ENCODE assay signal across 10 cellular contexts in the genomic region with DNA sequence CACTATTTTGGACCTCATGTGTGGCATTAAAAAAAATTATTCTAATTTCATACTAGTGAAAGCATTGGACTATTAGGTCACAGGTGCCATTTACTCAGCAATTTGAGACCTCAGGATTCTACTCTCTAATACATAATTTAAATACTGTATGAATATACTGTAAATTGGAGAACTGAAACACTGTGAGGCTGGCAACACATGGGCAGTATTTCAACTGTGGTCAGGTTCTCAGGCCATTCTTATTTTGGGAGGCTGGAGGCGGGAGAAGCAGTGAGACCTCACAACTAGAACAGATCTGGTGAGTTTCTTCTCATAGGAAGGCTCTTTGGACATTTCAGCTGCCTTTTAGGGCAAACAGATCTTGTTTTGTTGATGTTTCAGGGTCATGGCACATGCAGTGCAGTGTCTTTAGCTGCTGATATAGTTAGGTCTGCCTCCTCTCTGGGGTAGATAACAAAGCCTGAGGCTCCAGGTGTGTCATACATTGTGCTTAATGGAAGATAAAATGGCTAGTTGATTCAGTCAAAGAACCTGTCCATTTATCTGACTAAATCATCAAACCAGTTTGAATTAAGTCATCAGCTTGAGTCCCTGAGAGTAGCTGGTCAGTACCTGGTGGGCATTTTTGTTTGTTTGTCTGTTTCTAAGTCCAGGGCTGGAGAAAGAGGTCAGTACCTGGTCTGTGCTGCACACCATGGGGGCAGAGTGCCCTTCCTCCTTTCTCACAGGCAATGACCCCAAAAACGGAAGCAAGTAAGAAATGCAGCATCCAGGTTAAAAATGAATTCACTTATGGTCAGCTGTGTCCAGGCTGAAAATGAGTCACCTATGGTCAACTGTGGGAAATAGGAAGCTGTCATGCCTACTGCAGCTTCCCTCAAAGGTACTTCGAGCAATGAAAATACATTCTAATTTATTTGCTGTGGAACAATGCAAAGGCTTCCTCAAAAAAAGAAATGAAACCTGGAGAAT.
DNase-seq lines count a peak whose midpoint lies in the region; ATAC-seq and TF ChIP-seq lines count a peak whose summit lies in the region.
"Had no signal": no experiment of that assay in that cellular context is flagged by ENCODE, and none has a peak within 500 bp of the region (broad histone marks: within the 10 kb centered on the region; RNA-seq: fewer than 3 reads in every experiment).

No MANE protein-coding gene starts in this region.

- no peak overlapping the region for H3K4me3 ChIP-seq in prostate gland

- no peaks in the 10 kb centered on the region for H3K27me3 Mint-ChIP-seq in dendritic cell treated with granulocyte-macrophage colony-stimulating factor and Interleukin-4, amounts not matched to agents 40 ng/mL and 50 ng/mL, for 4 days
- H3K27me3 Mint-ChIP-seq: central memory CD8-positive, alpha-beta T cell had no signal

- no peak for TF ChIP-seq POLR2A in prostate gland (IDR thresholded peaks at IDR 0.05)

- H3K36me3 ChIP-seq in prostate gland = no peaks in the 10 kb centered on the region

- peak; percentile 87 for DNase-seq in CD1c-positive myeloid dendritic cell (ENCODE audit: extremely low spot score)
- peak; percentile 39 for DNase-seq in GM20000 (ENCODE audit: low spot score)
- DNase-seq in RKO (ENCODE audit: low spot score) = no peak
- no peak for DNase-seq in NCI-H510A treated with DMSO at 0.1 percent for 48 hours (lab: John Stamatoyannopoulos, UW)
- DNase-seq in prostate gland (ENCODE audit: low spot score) = no peak
- DNase-seq in NCI-H1436 treated with DMSO at 0.1 percent for 48 hours (lab: John Stamatoyannopoulos, UW) = no peak

- H3K36me3 Mint-ChIP-seq in dendritic cell treated with granulocyte-macrophage colony-stimulating factor and Interleukin-4, amounts not matched to agents 40 ng/mL and 50 ng/mL, for 4 days (ENCODE audit: low read depth) = peaks cover 28% of the 10 kb centered on the region

- ATAC-seq in HG03439 (IDR thresholded peaks at IDR 0.05; ENCODE audit: unreplicated experiment) = peak; percentile 84

- no peaks in the 10 kb centered on the region for H3K9me3 ChIP-seq in prostate gland

- no peak overlapping the region for H3K27ac ChIP-seq in prostate gland
- H3K27ac ChIP-seq: parathyroid adenoma had no signal

- no peaks in the 10 kb centered on the region for H3K27me3 ChIP-seq in prostate gland (replicated peaks; ENCODE audit: insufficient read depth)

- peak overlapping the region; percentile 67 for H3K27ac Mint-ChIP-seq in dendritic cell treated with granulocyte-macrophage colony-stimulating factor and Interleukin-4, amounts not matched to agents 40 ng/mL and 50 ng/mL, for 4 days

- H3K4me3 Mint-ChIP-seq in dendritic cell treated with granulocyte-macrophage colony-stimulating factor and Interleukin-4, amounts not matched to agents 40 ng/mL and 50 ng/mL, for 4 days = peak overlapping the region; percentile 20
- H3K4me3 Mint-ChIP-seq: central memory CD8-positive, alpha-beta T cell had no signal

- peaks cover 4% of the 10 kb centered on the region for H3K4me1 ChIP-seq in prostate gland (replicated peaks)
- H3K4me1 ChIP-seq: parathyroid adenoma had no signal

- no peaks in the 10 kb centered on the region for H3K9me3 Mint-ChIP-seq in dendritic cell treated with granulocyte-macrophage colony-stimulating factor and Interleukin-4, amounts not matched to agents 40 ng/mL and 50 ng/mL, for 4 days
- H3K9me3 Mint-ChIP-seq: central memory CD8-positive, alpha-beta T cell had no signal

- WGBS in prostate gland = 67% methylated on average over 3 of the region's 3 CpGs

- peaks cover 47% of the 10 kb centered on the region for H3K4me1 Mint-ChIP-seq in dendritic cell treated with granulocyte-macrophage colony-stimulating factor and Interleukin-4, amounts not matched to agents 40 ng/mL and 50 ng/mL, for 4 days (ENCODE audit: low read depth)

- intact Hi-C loops in dendritic cell treated with granulocyte-macrophage colony-stimulating factor and Interleukin-4, amounts not matched to agents 40 ng/mL and 50 ng/mL, for 4 days (cut with micrococcal nuclease) = no loop called here
- intact Hi-C loops in prostate gland (cut with DNase I) = no loop called here

- TF ChIP-seq CTCF in GM20000 (IDR thresholded peaks at IDR 0.05; ENCODE audit: extremely low read depth, missing control alignments) = no peak
- no peak for TF ChIP-seq CTCF in prostate gland (IDR thresholded peaks at IDR 0.05)

Comparison
In these comparisons a context has a peak if more than half of its experiments do, and no peak if none do; other contexts are left out.
1. DNase-seq: peak in CD1c-positive myeloid dendritic cell (single experiment) and GM20000 (single experiment); none in RKO (single experiment), NCI-H510A treated with DMSO at 0.1 percent for 48 hours (single experiment), prostate gland (single experiment) and NCI-H1436 treated with DMSO at 0.1 percent for 48 hours (single experiment).